In the genomic region with DNA sequence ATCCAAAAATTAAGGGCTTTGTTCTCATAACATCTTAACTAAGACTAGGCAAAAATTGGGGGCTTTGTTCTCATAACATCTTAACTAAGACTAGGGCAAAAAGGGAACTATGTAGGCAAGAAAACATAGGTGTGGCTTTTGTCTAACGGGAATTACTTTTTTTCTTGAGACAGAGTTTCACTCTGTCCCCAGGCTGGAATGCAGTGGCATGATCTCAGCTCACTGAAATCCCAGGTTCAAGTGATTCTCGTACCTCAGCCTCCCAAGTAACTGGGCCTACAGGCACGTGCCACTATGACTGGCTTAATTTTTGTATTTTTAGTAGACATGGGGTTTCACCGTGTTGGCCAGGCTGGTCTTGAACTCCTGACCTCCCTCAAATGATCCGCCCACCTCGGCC, we compare ENCODE assay signal across 22 cellular contexts. TPM values are rescaled to one million over a fixed set of nuclear protein-coding genes. Genes with fewer than 3 reads are reported as not detected.
DNase-seq lines count a peak whose midpoint lies in the region; ATAC-seq and TF ChIP-seq lines count a peak whose summit lies in the region.
"Had no signal": no experiment of that assay in that cellular context is flagged by ENCODE, and none has a peak within 500 bp of the region (broad histone marks: within the 10 kb centered on the region; RNA-seq: fewer than 3 reads in every experiment).

No MANE protein-coding gene starts in this region.

- H3K9ac ChIP-seq in H9 (ENCODE audit: extremely low read depth, insufficient read length, low read length) (no peak overlapping the region), endodermal cell (ENCODE audit: extremely low read depth, low read length, poor library complexity, severe bottlenecking) (no peak overlapping the region)
- H3K9ac ChIP-seq: SK-N-SH had no signal

- H3K4me3 ChIP-seq in endodermal cell (ENCODE audit: low read length) (no peak overlapping the region), upper lobe of right lung (no peak overlapping the region), WERI-Rb-1 (ENCODE audit: low read depth, low read length) (no peak overlapping the region)

- H2BK120ac ChIP-seq in H9 (ENCODE audit: low read depth, low read length, poor library complexity, severe bottlenecking): no peak overlapping the region

- no peaks in the 10 kb centered on the region for H3K27me3 Mint-ChIP-seq in H9 (ENCODE audit: low read depth)
- H3K27me3 Mint-ChIP-seq in endodermal cell (ENCODE audit: insufficient read depth): no peaks in the 10 kb centered on the region
- no peaks in the 10 kb centered on the region for H3K27me3 Mint-ChIP-seq in nephron progenitor cell (ENCODE audit: low read depth, poor library complexity)

- WGBS in H9 (ENCODE audit: extremely low coverage, insufficient read length, low lambda C conversion rate): no CpG with 5 or more reads among the region's 6 CpGs
- 80 to 94% methylated on average over 3 to 6 of the region's 6 CpGs for WGBS in endodermal cell (ENCODE audit: insufficient coverage in 1 of 2, insufficient read length in 1 of 2), 2 experiments

- no peak overlapping the region for H3K23ac ChIP-seq in H9 (ENCODE audit: insufficient read length, low read depth, low read length)

- H3K9me3 Mint-ChIP-seq in H9 (no peaks in the 10 kb centered on the region), endodermal cell (no peaks in the 10 kb centered on the region), nephron progenitor cell (no peaks in the 10 kb centered on the region)
- H3K9me3 Mint-ChIP-seq: CD14-positive monocyte, HFFc6 had no signal

- no peak overlapping the region for H4K91ac ChIP-seq in H9 (ENCODE audit: insufficient read length, low read depth, low read length)

- H3K18ac ChIP-seq in H9 (ENCODE audit: insufficient read length, low read depth, low read length): no peak overlapping the region

- TF ChIP-seq CTCF in H9 (conservative IDR thresholded peaks at IDR 0.05) (no peak), endodermal cell (conservative IDR thresholded peaks at IDR 0.05) (no peak), nephron progenitor cell (IDR thresholded peaks at IDR 0.05) (no peak), upper lobe of right lung (IDR thresholded peaks at IDR 0.05) (no peak), WERI-Rb-1 (IDR thresholded peaks at IDR 0.05; ENCODE audit: low read depth, low read length) (no peak)

- ATAC-seq in upper lobe of right lung (peak; percentile 82), HG03460 (IDR thresholded peaks at IDR 0.05; ENCODE audit: unreplicated experiment) (no peak)

- H3K14ac ChIP-seq in H9 (ENCODE audit: insufficient read depth, low read length): no peak overlapping the region

- H3K4me1 Mint-ChIP-seq in H9: no peaks in the 10 kb centered on the region
- H3K4me1 Mint-ChIP-seq in endodermal cell: no peaks in the 10 kb centered on the region
- H3K4me1 Mint-ChIP-seq in nephron progenitor cell: peaks cover 5% of the 10 kb centered on the region
- H3K4me1 Mint-ChIP-seq: CD14-positive monocyte had no signal

- H3K79me2 ChIP-seq in H9 (ENCODE audit: insufficient read depth, low read length): no peaks in the 10 kb centered on the region

- H3K4ac ChIP-seq in H9 (ENCODE audit: low read depth, low read length): no peak overlapping the region

- no peak overlapping the region for H3T11ph ChIP-seq in H9 (ENCODE audit: low read length)

- no peak overlapping the region for H2AK5ac ChIP-seq in H9 (ENCODE audit: insufficient read length, low read length)

- no peak overlapping the region for H3K4me2 ChIP-seq in H9 (ENCODE audit: insufficient read depth, insufficient read length, low read length)
- H3K4me2 ChIP-seq: SK-N-SH had no signal

- no peaks in the 10 kb centered on the region for H3K4me1 ChIP-seq in H9 (ENCODE audit: insufficient read depth, low read length)
- no peaks in the 10 kb centered on the region for H3K4me1 ChIP-seq in endodermal cell (ENCODE audit: control insufficient read depth, insufficient read depth, low read length)
- H3K4me1 ChIP-seq in upper lobe of right lung: no peaks in the 10 kb centered on the region
- H3K4me1 ChIP-seq: Caco-2 had no signal

- H3K56ac ChIP-seq in H9 (ENCODE audit: insufficient read length, low read depth, low read length): no peak overlapping the region

- no peak overlapping the region for H3K4me3 Mint-ChIP-seq in H9
- H3K4me3 Mint-ChIP-seq in endodermal cell: no peak overlapping the region
- H3K4me3 Mint-ChIP-seq in nephron progenitor cell: no peak overlapping the region
- H3K4me3 Mint-ChIP-seq: CD14-positive monocyte, HFFc6 had no signal

- H3K9me3 ChIP-seq in H9 (ENCODE audit: control insufficient read depth, low read depth, low read length) (no peaks in the 10 kb centered on the region), endodermal cell (ENCODE audit: control insufficient read depth, low read length) (no peaks in the 10 kb centered on the region), upper lobe of right lung (no peaks in the 10 kb centered on the region), WERI-Rb-1 (ENCODE audit: severe bottlenecking) (no peaks in the 10 kb centered on the region)
- H3K9me3 ChIP-seq: Caco-2, SK-N-SH had no signal

- no peak overlapping the region for H4K5ac ChIP-seq in H9 (ENCODE audit: insufficient read length, low read depth, low read length)

- no peaks in the 10 kb centered on the region for H3K23me2 ChIP-seq in H9 (ENCODE audit: insufficient read length, low read depth, low read length, poor library complexity, severe bottlenecking)

- H3K27me3 ChIP-seq in H9 (ENCODE audit: insufficient read depth, low read length) (no peaks in the 10 kb centered on the region), endodermal cell (ENCODE audit: control insufficient read depth, insufficient read depth, low read length, poor library complexity, severe bottlenecking) (no peaks in the 10 kb centered on the region), upper lobe of right lung (no peaks in the 10 kb centered on the region), WERI-Rb-1 (ENCODE audit: insufficient read depth, low read depth, severe bottlenecking) (no peaks in the 10 kb centered on the region)

- H3K27ac ChIP-seq in H9 (ENCODE audit: insufficient read length, low read depth, low read length): no peak overlapping the region
- no peak overlapping the region for H3K27ac ChIP-seq in endodermal cell (ENCODE audit: low read depth, low read length)
- no peak overlapping the region for H3K27ac ChIP-seq in upper lobe of right lung
- no peak overlapping the region for H3K27ac ChIP-seq in WERI-Rb-1

- no peaks in the 10 kb centered on the region for H3K79me1 ChIP-seq in H9 (ENCODE audit: insufficient read depth, low read depth, low read length, poor library complexity, severe bottlenecking)

- H2BK15ac ChIP-seq in H9 (ENCODE audit: low read depth, low read length): no peak overlapping the region

- no peak for DNase-seq in H9
- no peak for DNase-seq in endodermal cell
- no peak for DNase-seq in nephron progenitor cell
- DNase-seq in upper lobe of right lung: no peak
- no peak for DNase-seq in activated CD8-positive, alpha-beta memory T cell treated with anti-CD3 and anti-CD28 coated beads for 24 hours
- no peak for DNase-seq in WERI-Rb-1
- DNase-seq: ACHN, Caco-2, DMS153, GDM1, HFFc6, KG1, MV-4-11, NCI-H187, NCI-H2227 treated with DMSO at 0.1 percent for 48 hours, NCI-H510A treated with DMSO at 0.1 percent for 48 hours, NCI-H774, OCI-M1, SHP77, SK-N-SH had no signal

- H4K20me1 ChIP-seq in H9 (ENCODE audit: control insufficient read depth, insufficient read depth, insufficient read length): no peaks in the 10 kb centered on the region

- no peak overlapping the region for H2BK5ac ChIP-seq in H9 (ENCODE audit: insufficient read length, low read length)

- H3K36me3 ChIP-seq in endodermal cell (ENCODE audit: control insufficient read depth, insufficient read depth, low read length): peaks cover 87% of the 10 kb centered on the region
- peaks cover 55% of the 10 kb centered on the region for H3K36me3 ChIP-seq in upper lobe of right lung
- peaks cover 80% of the 10 kb centered on the region for H3K36me3 ChIP-seq in WERI-Rb-1

- H2AFZ ChIP-seq in H9 (ENCODE audit: low read length): no peak overlapping the region

- intact Hi-C loops in upper lobe of right lung (cut with DNase I): no loop called here

- H3K27ac Mint-ChIP-seq in H9 (peak overlapping the region in 2 of 3 experiments; percentile 36 to 73; a peak in 1 of 7 replicates), endodermal cell (peak overlapping the region; percentile 79), nephron progenitor cell (peak overlapping the region; percentile 69)
- H3K27ac Mint-ChIP-seq: HFFc6 had no signal

- no peak overlapping the region for H2BK12ac ChIP-seq in H9 (ENCODE audit: insufficient read length, low read depth, low read length)

- H3K36me3 Mint-ChIP-seq in H9 (ENCODE audit: insufficient read depth in 1 of 3, low read depth in 3 of 3) (peaks cover 43 to 90% (median 84%) of the 10 kb centered on the region in 3 experiments; a peak in 6 of 7 replicates), endodermal cell (ENCODE audit: low read depth) (peaks cover 79% of the 10 kb centered on the region), nephron progenitor cell (ENCODE audit: low read depth) (peaks cover 94% of the 10 kb centered on the region)

- H2BK20ac ChIP-seq in H9 (ENCODE audit: low read depth, low read length, poor library complexity, severe bottlenecking): no peak overlapping the region

- no peak overlapping the region for H4K8ac ChIP-seq in H9 (replicated peaks; ENCODE audit: insufficient read length, low read depth, low read length)

RNA-seq across cellular contexts. Expression of a gene that starts 49.8 kb away (rescaled TPM):
- 5.4 and 5.7 TPM in 2 replicates for total RNA-seq in H9 (2021)
- under 1 TPM; 0.53 to 0.70 TPM for total RNA-seq in endodermal cell
- polyA plus RNA-seq in endodermal cell (2013, experiment 1 of 2): 11.2 TPM
- polyA plus RNA-seq in endodermal cell (2013, experiment 2 of 2): 7.8 TPM
- total RNA-seq in upper lobe of right lung: 5.4 TPM
- polyA plus RNA-seq: CD14-positive monocyte had no signal
